In genomic region chr20:53786071-53786444, GRCh38 we compare ENCODE assay signal across 15 cellular contexts.
DNase-seq lines count a peak whose midpoint lies in the region; ATAC-seq, FAIRE-seq and TF ChIP-seq lines count a peak whose summit lies in the region.
"Had no signal": no experiment of that assay in that cellular context is flagged by ENCODE, and none has a peak within 500 bp of the region (broad histone marks: within the 10 kb centered on the region; RNA-seq: fewer than 3 reads in every experiment).

No MANE protein-coding gene starts in this region.

- in situ Hi-C loops in GM12878 (cut with MboI), result no loop called here

- H3K9ac ChIP-seq in GM12878 (ENCODE audit: control insufficient read depth, insufficient read depth, low read length), result no peak overlapping the region

- WGBS in GM12878 (ENCODE audit: insufficient coverage, insufficient replicate concordance, low lambda C conversion rate, missing lambda C conversion rate), result 81% methylated on average over 3 of the region's 3 CpGs

- peak overlapping the region; percentile 37 for H2AFZ ChIP-seq in GM12878 (ENCODE audit: control insufficient read depth, low read depth, low read length)

- H3K36me3 ChIP-seq in left ventricle myocardium inferior (no peaks in the 10 kb centered on the region), GM12878 (ENCODE audit: control insufficient read depth in 2 of 2, insufficient read depth in 2 of 2, low read length in 1 of 2) (no peaks in the 10 kb centered on the region)

- peak overlapping the region; percentile 13; the same call in 1 of the 2 replicates for H3K4me2 ChIP-seq in GM12878 (ENCODE audit: control insufficient read depth, insufficient read depth)

- TF ChIP-seq EP300 in GM12878 (IDR thresholded peaks at IDR 0.05; ENCODE audit: borderline replicate concordance in 1 of 2, control insufficient read depth in 1 of 2, low read depth in 2 of 2, low read length in 2 of 2), result no peak

- TF ChIP-seq POLR2A in GM12878 (IDR thresholded peaks at IDR 0.05; ENCODE audit: low read depth, low read length), result no peak
- TF ChIP-seq POLR2A in GM12891 (IDR thresholded peaks at IDR 0.05; ENCODE audit: low read depth, low read length), result no peak

- FAIRE-seq in GM12878 (lab: Jason Lieb, UNC), result peak; percentile 68
- no peak for FAIRE-seq in GM12891 (lab: Jason Lieb, UNC)
- FAIRE-seq: D721Med, RCC 7860 had no signal

- RAD21 ChIA-PET in GM12878 (lab: Charles Lee; ENCODE audit: unreplicated experiment), result interaction anchor here (1.4 to 2.0 kb wide), 2 partner anchors 31 to 45 kb away, joined by 5 to 7 read pairs; no protein-coding TSS in a partner anchor

- no peak for DNase-seq in Right ventricle myocardium inferior (ENCODE audit: missing footprints)
- DNase-seq in left ventricle myocardium inferior, result no peak
- DNase-seq in GM12878 (ENCODE audit: low read depth, low spot score), result no peak
- peak; percentile 41 for DNase-seq in mucosa of gallbladder (ENCODE audit: low spot score)
- no peak for DNase-seq in posterior cingulate gyrus
- DNase-seq in GM12891 (ENCODE audit: insufficient read length, low spot score), result no peak
- no peak for DNase-seq in activated CD4-positive, CD25-positive, alpha-beta regulatory T cell (lab: John Stamatoyannopoulos, UW)
- DNase-seq in UCSD-AML1 (lab: John Stamatoyannopoulos, UW; ENCODE audit: unreplicated experiment), result no peak
- DNase-seq: activated CD4-positive, alpha-beta T cell treated with anti-CD3 and anti-CD28 coated beads, Interleukin-2, amount 50 U/mL, for 48 hours; effector memory CD4-positive, alpha-beta T cell; Karpas-422; NCI-H2171; T-helper 9 cell had no signal

- H4K20me1 ChIP-seq in GM12878 (ENCODE audit: control insufficient read depth, insufficient read depth), result no peaks in the 10 kb centered on the region

- no peak overlapping the region for H3K27ac ChIP-seq in left ventricle myocardium inferior (replicated peaks)
- no peak overlapping the region for H3K27ac ChIP-seq in GM12878 (ENCODE audit: control insufficient read depth, insufficient read depth)

- SMC1A ChIA-PET in GM12878 (lab: Charles Lee; ENCODE audit: uncharacterized antibody, unreplicated experiment), result interaction anchor here (0.6 to 2.8 kb wide), 18 partner anchors 8 to 255 kb away, joined by 3 to 12 read pairs (median 4); no protein-coding TSS in a partner anchor

- intact Hi-C loops in Right ventricle myocardium inferior (cut with DNase I) (no loop called here), left ventricle myocardium inferior (cut with micrococcal nuclease) (no loop called here), GM12878 (cut with micrococcal nuclease; ENCODE audit: unreplicated experiment) (no loop called here), posterior cingulate gyrus (cut with DNase I) (no loop called here)

- H3K4me1 ChIP-seq in left ventricle myocardium inferior, result no peaks in the 10 kb centered on the region
- peaks cover 12% of the 10 kb centered on the region for H3K4me1 ChIP-seq in GM12878 (ENCODE audit: control insufficient read depth, insufficient read depth, low read length)

- CTCF ChIA-PET in GM12878 (lab: Yijun Ruan, JAX), result interaction anchor here (1.2 to 2.3 kb wide), 3 partner anchors 12 to 121 kb away, joined by 4 to 7 read pairs (median 4); no protein-coding TSS in a partner anchor

- H3K27me3 ChIP-seq in left ventricle myocardium inferior (ENCODE audit: low read depth) (no peaks in the 10 kb centered on the region), GM12878 (replicated peaks in 1 of 2; ENCODE audit: control insufficient read depth in 2 of 2, insufficient read depth in 2 of 2, low read length in 1 of 2) (no peaks in the 10 kb centered on the region)

- ATAC-seq in Right ventricle myocardium inferior, result peak; percentile 44
- no peak for ATAC-seq in GM12878

- TF ChIP-seq CTCF in left ventricle myocardium inferior (IDR thresholded peaks at IDR 0.05; ENCODE audit: borderline replicate concordance) (no peak), GM12878 (IDR thresholded peaks at IDR 0.05 in 2 of 3, conservative IDR thresholded peaks at IDR 0.05 in 1 of 3; ENCODE audit: control insufficient read depth in 2 of 3, extremely low read depth in 1 of 3, insufficient read depth in 1 of 3, low read depth in 3 of 3, low read length in 3 of 3) (no peak)

- BruUV-seq in GM12878 (replicated peaks; lab: Mats Ljungman, UMichigan), result no TSS peak

- no peak overlapping the region for H3K4me3 ChIP-seq in left ventricle myocardium inferior
- no peak overlapping the region for H3K4me3 ChIP-seq in GM12878

- no peaks in the 10 kb centered on the region for H3K79me2 ChIP-seq in GM12878 (ENCODE audit: control insufficient read depth, insufficient read depth, low read length)

- POLR2A ChIA-PET in GM12878 (lab: Charles Lee), result interaction anchor here (0.9 to 1.4 kb wide), 3 partner anchors 16 to 86 kb away, joined by 3 to 5 read pairs (median 3); no protein-coding TSS in a partner anchor

- TF ChIP-seq RAD21 in GM12878 (IDR thresholded peaks at IDR 0.05; ENCODE audit: insufficient read depth, low read depth, low read length), result no peak

- H3K9me3 ChIP-seq in left ventricle myocardium inferior (replicated peaks) (no peaks in the 10 kb centered on the region), GM12878 (replicated peaks; ENCODE audit: control insufficient read depth, insufficient read depth, low read length) (no peaks in the 10 kb centered on the region)

TF ChIP-seq in GM12878, 131 proteins besides CTCF, POLR2A, EP300 and RAD21:
- TF ChIP-seq RB1 (IDR thresholded peaks at IDR 0.05; ENCODE audit: borderline replicate concordance) (peak; percentile 42; the same call in 1 of the 2 replicates), SIX5 (IDR thresholded peaks at IDR 0.05; ENCODE audit: low read depth, low read length, severe bottlenecking) (no peak), PKNOX1 (IDR thresholded peaks at IDR 0.05) (0 out of 2 replicates have a peak, but pooled peaks have one; percentile 5), ETV6 (conservative IDR thresholded peaks at IDR 0.05 in 1 of 2, IDR thresholded peaks at IDR 0.05 in 1 of 2; ENCODE audit: borderline replicate concordance in 1 of 2, low read depth in 1 of 2) (peak in 1 of 2 experiments; percentile 100; a peak in 2 of 4 replicates)

TF ChIP-seq in GM12891, 5 proteins besides CTCF, POLR2A, EP300 and RAD21:
- TF ChIP-seq POU2F2 (IDR thresholded peaks at IDR 0.05; ENCODE audit: low read depth, low read length) (no peak), POLR2AphosphoS5 (IDR thresholded peaks at IDR 0.05; ENCODE audit: low read depth, low read length) (no peak), SPI1 (IDR thresholded peaks at IDR 0.05; ENCODE audit: low read depth, low read length) (no peak), TAF1 (IDR thresholded peaks at IDR 0.05; ENCODE audit: low read depth, low read length) (no peak), PAX5 (IDR thresholded peaks at IDR 0.05; ENCODE audit: insufficient read depth, low read length, severe bottlenecking) (no peak)
